Comparison of ENCODE assay signal across 9 cellular contexts in the genomic region with DNA sequence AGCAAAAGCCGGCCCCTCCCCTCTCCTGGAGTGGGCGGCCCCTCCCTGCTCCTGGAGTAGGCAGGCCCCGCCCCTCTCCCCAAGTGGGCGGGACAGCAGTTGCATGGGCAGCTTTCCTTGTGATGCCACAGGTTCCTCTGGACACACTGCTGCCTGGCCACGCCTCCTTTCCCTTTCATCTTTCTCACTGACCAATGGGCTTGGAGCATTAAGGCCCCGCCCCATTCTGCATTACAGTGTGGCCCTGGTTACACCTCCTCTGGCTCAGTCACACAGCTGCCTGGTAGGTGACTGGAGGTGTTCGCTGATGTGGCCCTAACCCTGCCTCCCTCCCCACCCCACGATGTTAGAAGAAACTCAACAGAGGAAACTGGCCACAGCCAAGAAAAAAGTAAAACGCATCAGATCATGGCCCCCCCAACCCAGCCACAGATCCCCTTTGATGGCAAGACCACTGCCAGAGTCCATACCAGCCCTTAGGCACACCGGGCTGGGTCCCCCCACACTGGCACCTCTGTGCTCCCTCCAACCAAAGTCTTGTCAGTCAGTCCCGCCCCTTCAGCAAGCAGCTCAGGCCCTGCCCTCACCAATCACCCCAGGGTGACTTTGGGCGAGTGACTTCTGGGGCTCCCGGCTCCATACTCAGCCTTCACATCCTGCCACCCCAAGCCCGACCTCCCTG.
DNase-seq lines count a peak whose midpoint lies in the region; ATAC-seq and TF ChIP-seq lines count a peak whose summit lies in the region.
"Had no signal": no experiment of that assay in that cellular context is flagged by ENCODE, and none has a peak within 500 bp of the region (broad histone marks: within the 10 kb centered on the region; RNA-seq: fewer than 3 reads in every experiment).

No MANE protein-coding gene starts in this region.

- intact Hi-C loops in testis (cut with DNase I; ENCODE audit: low total_unique reads) (no loop called here), vagina (cut with DNase I) (no loop called here)

- TF ChIP-seq CTCF in brain microvascular endothelial cell (IDR thresholded peaks at IDR 0.05; ENCODE audit: low read depth, low read length, missing control alignments) (no peak), testis (IDR thresholded peaks at IDR 0.05) (no peak), vagina (IDR thresholded peaks at IDR 0.05) (no peak)

- TF ChIP-seq POLR2A in testis (IDR thresholded peaks at IDR 0.05) (no peak), vagina (IDR thresholded peaks at IDR 0.05) (no peak)

- H3K9me3 ChIP-seq in testis (no peaks in the 10 kb centered on the region), vagina (no peaks in the 10 kb centered on the region)
- H3K9me3 ChIP-seq: esophagus muscularis mucosa had no signal

- no peaks in the 10 kb centered on the region for H3K27me3 ChIP-seq in brain microvascular endothelial cell (replicated peaks)
- H3K27me3 ChIP-seq in testis, result no peaks in the 10 kb centered on the region
- H3K27me3 ChIP-seq in vagina, result no peaks in the 10 kb centered on the region
- H3K27me3 ChIP-seq: esophagus muscularis mucosa had no signal

- peak; percentile 37 for DNase-seq in stimulated activated CD4-positive, alpha-beta T cell treated with anti-CD3 and anti-CD28 coated beads, Interleukin-15, amount 100 ng/mL, for 24 hours
- DNase-seq in stimulated activated CD4-positive, alpha-beta T cell treated with anti-CD3 and anti-CD28 coated beads, Interleukin-2, amount 100 ng/mL, for 48 hours, result no peak
- DNase-seq in NCI-H2196 treated with DMSO at 0.1 percent for 48 hours (lab: John Stamatoyannopoulos, UW; ENCODE audit: unreplicated experiment) (peak; percentile 4), brain microvascular endothelial cell (peak; percentile 16), testis (peak; percentile 63), vagina (ENCODE audit: extremely low spot score in 2 of 2) (no peak), D341Med (ENCODE audit: low spot score) (no peak)

- no peaks in the 10 kb centered on the region for H3K4me1 ChIP-seq in testis
- no peaks in the 10 kb centered on the region for H3K4me1 ChIP-seq in vagina
- H3K4me1 ChIP-seq: esophagus muscularis mucosa had no signal

- WGBS in testis, 2 donors, result 79 to 83% methylated on average over 13 to 14 of the region's 14 CpGs

- peak overlapping the region; percentile 48 for H3K27ac ChIP-seq in brain microvascular endothelial cell
- H3K27ac ChIP-seq in testis, result no peak overlapping the region
- H3K27ac ChIP-seq in vagina, result no peak overlapping the region
- H3K27ac ChIP-seq: esophagus muscularis mucosa had no signal

- in situ Hi-C loops in brain microvascular endothelial cell (cut with HindIII; ENCODE audit: low pct_ligation_motif_present, low sequenced_read_pairs), result no loop called here

- no peak for ATAC-seq in HG03139 (IDR thresholded peaks at IDR 0.05; ENCODE audit: unreplicated experiment)

- H3K36me3 ChIP-seq in brain microvascular endothelial cell (replicated peaks) (no peaks in the 10 kb centered on the region), testis (ENCODE audit: low read depth, missing control alignments) (no peaks in the 10 kb centered on the region), vagina (no peaks in the 10 kb centered on the region)
- H3K36me3 ChIP-seq: esophagus muscularis mucosa had no signal

- H3K4me3 ChIP-seq in brain microvascular endothelial cell (ENCODE audit: low read depth, low read length) (no peak overlapping the region), testis (no peak overlapping the region), vagina (no peak overlapping the region)
- H3K4me3 ChIP-seq: esophagus muscularis mucosa had no signal

Comparison
In these comparisons a context has a peak if more than half of its experiments do, and no peak if none do; other contexts are left out.
1. DNase-seq: peak in stimulated activated CD4-positive, alpha-beta T cell treated with anti-CD3 and anti-CD28 coated beads, Interleukin-15, amount 100 ng/mL, for 24 hours (single experiment), NCI-H2196 treated with DMSO at 0.1 percent for 48 hours (single experiment), brain microvascular endothelial cell (single experiment) and testis (single experiment); none in stimulated activated CD4-positive, alpha-beta T cell treated with anti-CD3 and anti-CD28 coated beads, Interleukin-2, amount 100 ng/mL, for 48 hours (0 of 2), vagina (0 of 2) and D341Med (single experiment).